In the genomic region with DNA sequence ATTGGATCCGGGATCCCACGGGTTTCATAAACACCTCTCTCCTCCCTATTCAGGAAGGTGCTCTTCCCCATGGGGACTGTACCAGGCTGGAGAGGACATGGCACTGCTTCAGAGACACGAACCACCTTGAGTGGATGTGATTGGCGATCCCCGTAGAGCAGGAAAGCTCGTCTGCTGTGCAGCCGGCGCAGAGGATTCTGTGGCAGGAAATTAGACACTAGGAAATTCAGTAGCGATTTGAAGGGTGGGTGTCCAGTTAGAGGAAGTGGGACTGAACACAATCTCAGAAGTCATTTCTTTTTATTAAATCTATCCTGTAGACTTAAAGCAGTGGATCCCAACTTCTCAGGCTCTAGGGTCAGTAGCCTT, we compare ENCODE assay signal across 6 cellular contexts. TPM values are rescaled to one million over a fixed set of nuclear protein-coding genes. Genes with fewer than 3 reads are reported as not detected.
DNase-seq lines count a peak whose midpoint lies in the region; TF ChIP-seq lines count a peak whose summit lies in the region.

No MANE protein-coding gene starts in this region.

- H3K4me3 ChIP-seq in GM12865 (ENCODE audit: low read depth, low read length) (peak overlapping the region; percentile 93), breast epithelium (peak overlapping the region; percentile 90 to 99 (median 98)), neuron (ENCODE audit: low read length) (peak overlapping the region; percentile 72)
- H3K4me3 ChIP-seq in Jurkat, Clone E6-1 (ENCODE audit: low read length): peak overlapping the region; percentile 93

- DNase-seq in GM12865 (ENCODE audit: low read depth) (peak; percentile 61), breast epithelium (ENCODE audit: low spot score in 2 of 2) (no peak), glomerular visceral epithelial cell (ENCODE audit: extremely low spot score) (no peak), cortex of kidney (lab: John Stamatoyannopoulos, UW) (no peak)
- peak; percentile 32 for DNase-seq in Jurkat, Clone E6-1 (ENCODE audit: low read depth, low spot score)

- H3K36me3 ChIP-seq in breast epithelium (no peaks in the 10 kb centered on the region), neuron (ENCODE audit: insufficient read depth, low read length) (peaks cover 26% of the 10 kb centered on the region)

- peak overlapping the region; percentile 88 to 95 for H3K27ac ChIP-seq in breast epithelium

- H3K9me3 ChIP-seq in breast epithelium (no peaks in the 10 kb centered on the region), neuron (ENCODE audit: low read length) (no peaks in the 10 kb centered on the region)

- no peaks in the 10 kb centered on the region for H3K27me3 ChIP-seq in breast epithelium
- no peaks in the 10 kb centered on the region for H3K27me3 ChIP-seq in neuron (ENCODE audit: insufficient read depth, low read length)

- H3K4me1 ChIP-seq in breast epithelium (peaks cover 3 to 7% of the 10 kb centered on the region in 2 donors), neuron (ENCODE audit: insufficient read depth, low read length) (peaks cover 21% of the 10 kb centered on the region)

- intact Hi-C loops in breast epithelium (cut with DNase I; ENCODE audit: low total_unique reads): no loop called here

- peak overlapping the region; percentile 65 for H2AFZ ChIP-seq in neuron (ENCODE audit: low read depth, low read length)

- no peak for TF ChIP-seq CTCF in GM12865 (IDR thresholded peaks at IDR 0.05; ENCODE audit: insufficient read depth, low read depth, low read length, missing control alignments)
- TF ChIP-seq CTCF in breast epithelium (IDR thresholded peaks at IDR 0.05): no peak

- no peak for TF ChIP-seq POLR2A in breast epithelium (IDR thresholded peaks at IDR 0.05)

RNA-seq across cellular contexts. Expression of gene PDIK1L, which starts 0.8 kb away (rescaled TPM):
- polyA plus RNA-seq in Jurkat, Clone E6-1 (2012; ENCODE audit: insufficient read depth, insufficient read length): 7.6 TPM
- total RNA-seq in breast epithelium: 10 to 100 TPM in 1 of 3 donors, 1 to 10 TPM in 2; 9.2 to 17.3 (median 9.3) TPM

RNA-seq across cellular contexts. Expression of gene TRIM63, which starts 45.0 kb away (rescaled TPM):
- polyA plus RNA-seq in Jurkat, Clone E6-1 (2012; ENCODE audit: insufficient read depth, insufficient read length): not detected
- total RNA-seq in breast epithelium: 1 to 10 TPM in 2 of 3 donors, not detected in 1; 2.2 to 4.0 TPM

RNA-seq across cellular contexts. Expression of gene FAM110D, which starts 46.5 kb away (rescaled TPM):
- not detected for polyA plus RNA-seq in Jurkat, Clone E6-1 (2012; ENCODE audit: insufficient read depth, insufficient read length)
- total RNA-seq in breast epithelium: 1 to 10 TPM; 3.4 to 9.1 (median 6.2) TPM

RNA-seq across cellular contexts. Expression of gene C1orf232, which starts 56.4 kb away (rescaled TPM):
- polyA plus RNA-seq in Jurkat, Clone E6-1 (2012; ENCODE audit: insufficient read depth, insufficient read length): not detected
- total RNA-seq in breast epithelium: not detected

RNA-seq across cellular contexts. Expression of gene ZNF593, which starts 57.3 kb away (rescaled TPM):
- 52.9 TPM for polyA plus RNA-seq in Jurkat, Clone E6-1 (2012; ENCODE audit: insufficient read depth, insufficient read length)
- 10 to 100 TPM; 26.4 to 39.7 (median 31.9) TPM for total RNA-seq in breast epithelium

Comparison
In these comparisons a context has a peak if more than half of its experiments do, and no peak if none do; other contexts are left out.
1. DNase-seq: peak in GM12865 (single experiment) and Jurkat, Clone E6-1 (single experiment); none in breast epithelium (0 of 2), glomerular visceral epithelial cell (single experiment) and cortex of kidney (single experiment).
2. Peak in every context shown above with its lines, with median percentiles within 50 percentile points of each other: H3K4me3 ChIP-seq.